ENCODE assay signal across 11 cellular contexts in genomic region chr3:134797080-134797801, GRCh38. TPM values are rescaled to one million over a fixed set of nuclear protein-coding genes. Genes with fewer than 3 reads are reported as not detected.
DNase-seq lines count a peak whose midpoint lies in the region; ATAC-seq and TF ChIP-seq lines count a peak whose summit lies in the region.
"Had no signal": no experiment of that assay in that cellular context is flagged by ENCODE, and none has a peak within 500 bp of the region (broad histone marks: within the 10 kb centered on the region; RNA-seq: fewer than 3 reads in every experiment).

No MANE protein-coding gene starts in this region.

- H3K9me3 ChIP-seq in suprapubic skin, result no peaks in the 10 kb centered on the region
- H3K9me3 ChIP-seq: BE2C had no signal

- peak overlapping the region; percentile 80 for H3K4me3 ChIP-seq in suprapubic skin

- WGBS in suprapubic skin, result 20% methylated on average over 8 of the region's 32 CpGs

- no peak for ATAC-seq in activated CD8-positive, alpha-beta memory T cell treated with anti-CD3 and anti-CD28 coated beads, Interleukin-2, amount 10 ng/mL, durations not matched to agents 7 days and 5 days
- ATAC-seq in memory B cell (ENCODE audit: low read depth), result no peak

- H3K27me3 Mint-ChIP-seq in activated CD8-positive, alpha-beta memory T cell treated with anti-CD3 and anti-CD28 coated beads, Interleukin-2, amount 10 ng/mL, durations not matched to agents 7 days and 5 days, result peaks cover 65% of the 10 kb centered on the region
- H3K27me3 Mint-ChIP-seq in brain (peaks cover 20% of the 10 kb centered on the region), memory B cell (peaks cover 19% of the 10 kb centered on the region)

- peaks cover 32% of the 10 kb centered on the region for H3K4me1 ChIP-seq in suprapubic skin
- H3K4me1 ChIP-seq: BE2C had no signal

- no peak for TF ChIP-seq POLR2A in suprapubic skin (IDR thresholded peaks at IDR 0.05)

- CTCF ChIA-PET in activated CD8-positive, alpha-beta memory T cell treated with anti-CD3 and anti-CD28 coated beads, Interleukin-2, amount 10 ng/mL, durations not matched to agents 7 days and 5 days (lab: Charles Lee), result interaction anchor here (1.1 kb wide), 1 partner anchor 10 kb away, joined by 4 read pairs; no protein-coding TSS in a partner anchor

- H3K27me3 ChIP-seq in suprapubic skin, result peaks cover 27% of the 10 kb centered on the region

- no peak for TF ChIP-seq EP300 in suprapubic skin (IDR thresholded peaks at IDR 0.05)

- no peak for DNase-seq in activated CD8-positive, alpha-beta memory T cell treated with anti-CD3 and anti-CD28 coated beads, Interleukin-2, amount 10 ng/mL, durations not matched to agents 7 days and 5 days
- DNase-seq in activated CD8-positive, alpha-beta memory T cell treated with anti-CD3 and anti-CD28 coated beads, Interleukin-2, amount 50 U/mL, for 48 hours, result no peak
- no peak for DNase-seq in memory B cell (ENCODE audit: low spot score in 2 of 2)
- DNase-seq in suprapubic skin (ENCODE audit: low spot score in 2 of 2), result no peak
- no peak for DNase-seq in medulla oblongata (ENCODE audit: extremely low spot score)
- DNase-seq in mesenteric fat pad (ENCODE audit: low spot score), result no peak
- DNase-seq in HCEC 1CT, result no peak
- DNase-seq: NCI-H2029, SHP77 treated with DMSO at 0.1 percent for 48 hours had no signal

- H3K36me3 Mint-ChIP-seq in activated CD8-positive, alpha-beta memory T cell treated with anti-CD3 and anti-CD28 coated beads, Interleukin-2, amount 10 ng/mL, durations not matched to agents 7 days and 5 days, result no peaks in the 10 kb centered on the region
- no peaks in the 10 kb centered on the region for H3K36me3 Mint-ChIP-seq in brain
- H3K36me3 Mint-ChIP-seq in memory B cell, result no peaks in the 10 kb centered on the region

- H3K9me3 Mint-ChIP-seq in activated CD8-positive, alpha-beta memory T cell treated with anti-CD3 and anti-CD28 coated beads, Interleukin-2, amount 10 ng/mL, durations not matched to agents 7 days and 5 days (ENCODE audit: low read depth), result no peaks in the 10 kb centered on the region
- H3K9me3 Mint-ChIP-seq in brain, result no peaks in the 10 kb centered on the region
- H3K9me3 Mint-ChIP-seq in memory B cell, result no peaks in the 10 kb centered on the region

- no peak for TF ChIP-seq CTCF in brain (conservative IDR thresholded peaks at IDR 0.05)
- TF ChIP-seq CTCF in suprapubic skin (IDR thresholded peaks at IDR 0.05), result no peak

- no peak overlapping the region for H3K27ac Mint-ChIP-seq in activated CD8-positive, alpha-beta memory T cell treated with anti-CD3 and anti-CD28 coated beads, Interleukin-2, amount 10 ng/mL, durations not matched to agents 7 days and 5 days
- H3K27ac Mint-ChIP-seq in brain, result peak overlapping the region; percentile 73 to 99 (median 85)
- no peak overlapping the region for H3K27ac Mint-ChIP-seq in memory B cell

- no peaks in the 10 kb centered on the region for H3K36me3 ChIP-seq in suprapubic skin
- H3K36me3 ChIP-seq: BE2C had no signal

- peaks cover 30% of the 10 kb centered on the region for H3K4me1 Mint-ChIP-seq in activated CD8-positive, alpha-beta memory T cell treated with anti-CD3 and anti-CD28 coated beads, Interleukin-2, amount 10 ng/mL, durations not matched to agents 7 days and 5 days
- H3K4me1 Mint-ChIP-seq in brain, result peaks cover 51% of the 10 kb centered on the region
- H3K4me1 Mint-ChIP-seq in memory B cell, result peaks cover 14% of the 10 kb centered on the region

- no peak overlapping the region for H3K27ac ChIP-seq in suprapubic skin

- H3K4me3 Mint-ChIP-seq in activated CD8-positive, alpha-beta memory T cell treated with anti-CD3 and anti-CD28 coated beads, Interleukin-2, amount 10 ng/mL, durations not matched to agents 7 days and 5 days, result peak overlapping the region; percentile 30
- H3K4me3 Mint-ChIP-seq in brain, result peak overlapping the region; percentile 97 to 100 (median 99)
- H3K4me3 Mint-ChIP-seq in memory B cell, result peak overlapping the region; percentile 64

RNA-seq across cellular contexts. Expression of gene EPHB1, which starts 2.2 kb away (rescaled TPM):
- total RNA-seq in activated CD8-positive, alpha-beta memory T cell treated with anti-CD3 and anti-CD28 coated beads, Interleukin-2, amount 10 ng/mL, durations not matched to agents 7 days and 5 days, result 1 to 10 TPM in 1 of 2 experiments, under 1 TPM in 1; 0.35 to 2.2 TPM
- polyA plus RNA-seq in brain (ENCODE audit: insufficient read depth, low read depth, low replicate concordance), result 3.4 TPM
- total RNA-seq in suprapubic skin (10 to 100 TPM in 3 of 4 donors, 1 to 10 TPM in 1; 8.5 to 30.7 (median 18.5) TPM), mesenteric fat pad (1.9 TPM)

Comparison
In these comparisons a context has a peak if more than half of its experiments do, and no peak if none do; other contexts are left out.
1. H3K27ac Mint-ChIP-seq: peak in brain (5 of 5); none in activated CD8-positive, alpha-beta memory T cell treated with anti-CD3 and anti-CD28 coated beads, Interleukin-2, amount 10 ng/mL, durations not matched to agents 7 days and 5 days (single experiment) and memory B cell (single experiment).
2. H3K4me3 Mint-ChIP-seq: peak in every context shown above with its lines; median percentile 99 in brain; 64 in memory B cell; 30 in activated CD8-positive, alpha-beta memory T cell treated with anti-CD3 and anti-CD28 coated beads, Interleukin-2, amount 10 ng/mL, durations not matched to agents 7 days and 5 days.